ENCODE assay signal across 3 cellular contexts in genomic region chr12:21084753-21085152, GRCh38. TPM values are rescaled to one million over a fixed set of nuclear protein-coding genes. Genes with fewer than 3 reads are reported as not detected.
"Had no signal": no experiment of that assay in that cellular context is flagged by ENCODE, and none has a peak within 500 bp of the region (broad histone marks: within the 10 kb centered on the region; RNA-seq: fewer than 3 reads in every experiment).

No MANE protein-coding gene starts in this region.

RNA-seq across cellular contexts. Expression of gene SLCO1B1, which starts 46.2 kb away (rescaled TPM):
- total RNA-seq: LHCN-M2, MCF 10A, NCI-H460 had no signal
